In the genomic region with DNA sequence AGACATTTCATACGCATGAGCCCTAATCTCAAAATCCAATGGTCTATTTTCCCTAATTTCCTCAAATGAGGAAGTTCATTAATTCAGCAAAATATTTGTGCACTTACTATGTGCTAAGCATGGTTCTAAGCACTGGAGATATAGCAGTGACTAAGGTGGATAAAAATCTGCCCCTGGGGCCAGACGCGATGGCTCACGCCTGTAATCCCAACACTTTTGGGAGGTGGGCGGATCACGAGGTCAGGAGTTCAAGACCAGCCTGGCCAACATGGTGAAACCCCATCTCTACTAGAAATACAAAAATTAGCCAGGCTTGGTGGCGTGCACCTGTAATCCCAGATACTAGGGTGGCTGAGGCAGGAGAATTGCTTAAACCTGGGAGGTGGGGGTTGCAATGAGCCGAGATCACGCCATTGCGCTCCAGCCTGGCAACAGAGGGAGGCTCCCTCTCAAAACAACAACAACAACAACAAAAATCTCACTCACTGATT, we compare ENCODE assay signal across 11 cellular contexts. TPM values are rescaled to one million over a fixed set of nuclear protein-coding genes. Genes with fewer than 3 reads are reported as not detected.
DNase-seq lines count a peak whose midpoint lies in the region; ATAC-seq, FAIRE-seq and TF ChIP-seq lines count a peak whose summit lies in the region.
"Had no signal": no experiment of that assay in that cellular context is flagged by ENCODE, and none has a peak within 500 bp of the region (broad histone marks: within the 10 kb centered on the region; RNA-seq: fewer than 3 reads in every experiment).

No MANE protein-coding gene starts in this region.

- H3K27ac ChIP-seq in GM23248 (peak overlapping the region; percentile 84), small intestine (ENCODE audit: low read depth in 1 of 2, low read length in 1 of 2) (no peak overlapping the region)
- H3K27ac ChIP-seq: HL-60 had no signal

- H3K4me3 ChIP-seq in BJ (ENCODE audit: low read depth, low read length) (no peak overlapping the region), GM23248 (no peak overlapping the region), small intestine (ENCODE audit: low read depth in 1 of 2, low read length in 2 of 2) (no peak overlapping the region)

- H3K27ac Mint-ChIP-seq in activated naive CD8-positive, alpha-beta T cell treated with anti-CD3 and anti-CD28 coated beads, Interleukin-2, amount 10 ng/mL, durations not matched to agents 7 days and 5 days: peak overlapping the region; percentile 38
- H3K27ac Mint-ChIP-seq in mesothelial cell of epicardium: peak overlapping the region; percentile 45
- H3K27ac Mint-ChIP-seq: CD4-positive, alpha-beta T cell had no signal

- 63 to 66% methylated on average over 10 of the region's 10 CpGs for WGBS in GM23248 (ENCODE audit: low coverage in 1 of 2, low lambda C conversion rate in 2 of 2, missing lambda C conversion rate in 2 of 2), 2 experiments
- 90 to 91% (median 90%) methylated on average over 10 of the region's 10 CpGs for WGBS in small intestine, 3 donors

- H4K20me1 ChIP-seq in GM23248 (ENCODE audit: insufficient read depth): no peaks in the 10 kb centered on the region

- H3K27me3 ChIP-seq in BJ (ENCODE audit: control insufficient read depth, insufficient read depth, low read length): no peaks in the 10 kb centered on the region
- H3K27me3 ChIP-seq in GM23248 (replicated peaks; ENCODE audit: insufficient read depth): no peaks in the 10 kb centered on the region
- no peaks in the 10 kb centered on the region for H3K27me3 ChIP-seq in small intestine (ENCODE audit: control insufficient read depth in 2 of 2, insufficient read depth in 2 of 2, low read length in 2 of 2)

- no peak overlapping the region for H2AFZ ChIP-seq in GM23248

- DNase-seq in BJ (ENCODE audit: low read depth): peak; percentile 33
- peak; percentile 76 for DNase-seq in GM23248
- no peak for DNase-seq in activated naive CD8-positive, alpha-beta T cell treated with anti-CD3 and anti-CD28 coated beads, Interleukin-2, amount 10 ng/mL, durations not matched to agents 7 days and 5 days
- DNase-seq in mesothelial cell of epicardium (ENCODE audit: low spot score in 2 of 2, unreplicated experiment in 2 of 2): no peak
- no peak for DNase-seq in small intestine
- DNase-seq in activated effector memory CD4-positive, alpha-beta T cell treated with Interleukin-2 at 50 U/mL for 16 hours: no peak
- DNase-seq in medulla oblongata (ENCODE audit: extremely low spot score): no peak
- DNase-seq: activated T-cell treated with anti-CD3 and anti-CD28 coated beads, Interleukin-2, amount 50 U/mL, for 1 hour; CD4-positive, alpha-beta T cell had no signal

- peaks cover 25% of the 10 kb centered on the region for H3K4me1 ChIP-seq in GM23248 (ENCODE audit: insufficient read depth)
- no peaks in the 10 kb centered on the region for H3K4me1 ChIP-seq in small intestine (ENCODE audit: control insufficient read depth in 2 of 2, insufficient read depth in 1 of 2, low read depth in 1 of 2, low read length in 1 of 2)

- H3K27me3 Mint-ChIP-seq in activated naive CD8-positive, alpha-beta T cell treated with anti-CD3 and anti-CD28 coated beads, Interleukin-2, amount 10 ng/mL, durations not matched to agents 7 days and 5 days: no peaks in the 10 kb centered on the region
- H3K27me3 Mint-ChIP-seq in mesothelial cell of epicardium (ENCODE audit: low read depth): no peaks in the 10 kb centered on the region
- H3K27me3 Mint-ChIP-seq: CD4-positive, alpha-beta T cell had no signal

- H3K9me3 Mint-ChIP-seq in activated naive CD8-positive, alpha-beta T cell treated with anti-CD3 and anti-CD28 coated beads, Interleukin-2, amount 10 ng/mL, durations not matched to agents 7 days and 5 days: no peaks in the 10 kb centered on the region
- no peaks in the 10 kb centered on the region for H3K9me3 Mint-ChIP-seq in mesothelial cell of epicardium
- H3K9me3 Mint-ChIP-seq: CD4-positive, alpha-beta T cell had no signal

- peaks cover 15% of the 10 kb centered on the region for H3K36me3 Mint-ChIP-seq in activated naive CD8-positive, alpha-beta T cell treated with anti-CD3 and anti-CD28 coated beads, Interleukin-2, amount 10 ng/mL, durations not matched to agents 7 days and 5 days
- peaks cover 17% of the 10 kb centered on the region for H3K36me3 Mint-ChIP-seq in mesothelial cell of epicardium

- no peak for ATAC-seq in activated naive CD8-positive, alpha-beta T cell treated with anti-CD3 and anti-CD28 coated beads, Interleukin-2, amount 10 ng/mL, durations not matched to agents 7 days and 5 days (ENCODE audit: low read depth)
- ATAC-seq in HG02642 (IDR thresholded peaks at IDR 0.05; ENCODE audit: poor library complexity, unreplicated experiment): no peak

- H3K4me2 ChIP-seq in GM23248 (ENCODE audit: unreplicated experiment): peak overlapping the region; percentile 46

- H3K9ac ChIP-seq in GM23248: peak overlapping the region; percentile 58

- in situ Hi-C loops in GM23248 (cut with MboI): no loop called here

- POLR2A ChIA-PET in BJ (lab: Charles Lee): no interaction called here
- POLR2A ChIA-PET in activated naive CD8-positive, alpha-beta T cell treated with anti-CD3 and anti-CD28 coated beads, Interleukin-2, amount 10 ng/mL, durations not matched to agents 7 days and 5 days (lab: Charles Lee): no interaction called here

- H3K79me2 ChIP-seq in GM23248 (ENCODE audit: insufficient read depth): peaks cover 4% of the 10 kb centered on the region; the same call in 1 of the 2 replicates

- H3K4me3 Mint-ChIP-seq in activated naive CD8-positive, alpha-beta T cell treated with anti-CD3 and anti-CD28 coated beads, Interleukin-2, amount 10 ng/mL, durations not matched to agents 7 days and 5 days: no peak overlapping the region
- no peak overlapping the region for H3K4me3 Mint-ChIP-seq in mesothelial cell of epicardium
- H3K4me3 Mint-ChIP-seq: CD4-positive, alpha-beta T cell had no signal

- FAIRE-seq in small intestine (lab: Jason Lieb, UNC): no peak

- TF ChIP-seq CTCF in BJ (IDR thresholded peaks at IDR 0.05; ENCODE audit: insufficient read depth, low read depth, low read length) (no peak), mesothelial cell of epicardium (IDR thresholded peaks at IDR 0.05; ENCODE audit: unreplicated experiment) (no peak)

- CTCF ChIA-PET in BJ (lab: Yijun Ruan, JAX): interaction anchor here (1.3 kb wide), 1 partner anchor 10 kb away, joined by 4 read pairs; no protein-coding TSS in a partner anchor

- no peaks in the 10 kb centered on the region for H3K9me2 ChIP-seq in GM23248 (ENCODE audit: insufficient read depth)

- peaks cover 27% of the 10 kb centered on the region for H3K4me1 Mint-ChIP-seq in activated naive CD8-positive, alpha-beta T cell treated with anti-CD3 and anti-CD28 coated beads, Interleukin-2, amount 10 ng/mL, durations not matched to agents 7 days and 5 days
- H3K4me1 Mint-ChIP-seq in mesothelial cell of epicardium: peaks cover 4% of the 10 kb centered on the region

- peaks cover 33% of the 10 kb centered on the region for H3F3A ChIP-seq in GM23248 (ENCODE audit: insufficient read depth)

- peaks cover 13% of the 10 kb centered on the region for H3K36me3 ChIP-seq in BJ (ENCODE audit: control insufficient read depth, insufficient read depth, low read length)
- peaks cover 8% of the 10 kb centered on the region; the same call in 1 of the 2 replicates for H3K36me3 ChIP-seq in GM23248 (ENCODE audit: low read depth)
- peaks cover 0 to 25% of the 10 kb centered on the region in 2 donors for H3K36me3 ChIP-seq in small intestine (ENCODE audit: control insufficient read depth in 2 of 2, insufficient read depth in 2 of 2, low read length in 2 of 2)

- no peaks in the 10 kb centered on the region for H3K9me3 ChIP-seq in GM23248 (ENCODE audit: low read depth)
- H3K9me3 ChIP-seq in small intestine (ENCODE audit: control insufficient read depth, low read depth): no peaks in the 10 kb centered on the region

RNA-seq across cellular contexts. Expression of a gene that starts 4.3 kb away (rescaled TPM):
- polyA plus RNA-seq in BJ (2011; rRNA removed): 8.6 and 18.5 TPM in 2 replicates
- polyA minus RNA-seq in BJ (2011; rRNA and poly(A)+ RNA removed): 4.8 and 9.7 TPM in 2 replicates
- total RNA-seq in GM23248 (2014; rRNA removed; shearing (Covaris generic)): 21.8 and 26.8 TPM in 2 replicates
- polyA plus RNA-seq in GM23248 (2016; fragmentation: Nextera tagmentation; extraction: Ambion mirVana): 19.4 and 23.0 TPM in 2 replicates
- 10 to 100 TPM; 34.3 to 36.2 TPM for total RNA-seq in activated naive CD8-positive, alpha-beta T cell treated with anti-CD3 and anti-CD28 coated beads, Interleukin-2, amount 10 ng/mL, durations not matched to agents 7 days and 5 days
- 31.7 to 37.5 TPM (median 32.0 TPM) in 3 replicates for total RNA-seq in mesothelial cell of epicardium
- polyA plus RNA-seq in small intestine: 10 to 100 TPM; 25.4 to 65.7 (median 52.8) TPM

RNA-seq across cellular contexts. Expression of a gene that starts 34.8 kb away (rescaled TPM):
- 47.5 and 62.5 TPM in 2 replicates for polyA plus RNA-seq in BJ (2011; rRNA removed)
- polyA minus RNA-seq in BJ (2011; rRNA and poly(A)+ RNA removed): 38.7 and 54.1 TPM in 2 replicates
- 57.9 and 59.8 TPM in 2 replicates for total RNA-seq in GM23248 (2014; rRNA removed; shearing (Covaris generic))
- 48.0 and 49.6 TPM in 2 replicates for polyA plus RNA-seq in GM23248 (2016; fragmentation: Nextera tagmentation; extraction: Ambion mirVana)
- total RNA-seq in activated naive CD8-positive, alpha-beta T cell treated with anti-CD3 and anti-CD28 coated beads, Interleukin-2, amount 10 ng/mL, durations not matched to agents 7 days and 5 days: 10 to 100 TPM; 51.4 TPM
- total RNA-seq in mesothelial cell of epicardium: 52.4 to 58.4 TPM (median 53.7 TPM) in 3 replicates
- 10 to 100 TPM; 60.3 to 87.0 (median 85.9) TPM for polyA plus RNA-seq in small intestine

RNA-seq across cellular contexts. Expression of a gene that starts 48.1 kb away (rescaled TPM):
- polyA plus RNA-seq in BJ (2011; rRNA removed) (not detected in 2 replicates), GM23248 (2016; fragmentation: Nextera tagmentation; extraction: Ambion mirVana) (0.14 and 0.23 TPM in 2 replicates), small intestine (1 to 10 TPM in 1 of 3 donors, under 1 TPM in 1, not detected in 1; 0.54 to 2.1 TPM)
- polyA minus RNA-seq in BJ (2011; rRNA and poly(A)+ RNA removed): not detected in 2 replicates
- not detected in 2 replicates for total RNA-seq in GM23248 (2014; rRNA removed; shearing (Covaris generic))
- under 1 TPM; 0.17 to 0.22 TPM for total RNA-seq in activated naive CD8-positive, alpha-beta T cell treated with anti-CD3 and anti-CD28 coated beads, Interleukin-2, amount 10 ng/mL, durations not matched to agents 7 days and 5 days
- total RNA-seq in mesothelial cell of epicardium: 0.31 to 0.53 TPM (median 0.41 TPM) in 3 replicates

Comparison
In these comparisons a context has a peak if more than half of its experiments do, and no peak if none do; other contexts are left out.
1. DNase-seq: peak in BJ (single experiment) and GM23248 (single experiment); none in activated naive CD8-positive, alpha-beta T cell treated with anti-CD3 and anti-CD28 coated beads, Interleukin-2, amount 10 ng/mL, durations not matched to agents 7 days and 5 days (single experiment), mesothelial cell of epicardium (0 of 2), small intestine (single experiment), activated effector memory CD4-positive, alpha-beta T cell treated with Interleukin-2 at 50 U/mL for 16 hours (single experiment) and medulla oblongata (single experiment).